Comparison of ENCODE assay signal across 16 cellular contexts in the genomic region with DNA sequence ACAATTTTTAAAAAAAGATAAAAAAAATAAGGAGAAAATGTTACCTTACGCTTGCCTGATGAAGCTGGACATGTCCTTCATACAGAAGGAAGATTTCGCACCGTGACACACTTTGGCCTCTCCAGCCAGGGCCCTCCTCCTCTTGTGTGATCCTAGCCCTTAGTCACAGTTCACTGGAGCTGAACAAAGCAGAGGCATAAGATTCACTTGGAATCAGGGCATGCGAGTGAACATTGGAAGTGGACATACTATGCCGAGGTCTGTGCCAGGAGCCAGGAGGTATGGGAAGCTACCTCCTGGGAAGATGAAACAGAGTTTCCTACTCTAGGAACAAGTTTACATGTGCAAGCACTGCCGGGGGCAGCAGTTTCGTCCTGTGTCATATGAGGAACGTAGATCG.
DNase-seq lines count a peak whose midpoint lies in the region; ATAC-seq and TF ChIP-seq lines count a peak whose summit lies in the region.
"Had no signal": no experiment of that assay in that cellular context is flagged by ENCODE, and none has a peak within 500 bp of the region (broad histone marks: within the 10 kb centered on the region; RNA-seq: fewer than 3 reads in every experiment).

No MANE protein-coding gene starts in this region.

- peak; percentile 10 for DNase-seq in HK-2 (ENCODE audit: unreplicated experiment)
- DNase-seq in epithelial cell of proximal tubule (ENCODE audit: low read depth) = peak; percentile 20
- peak; percentile 11 for DNase-seq in renal cortical epithelial cell (ENCODE audit: low read depth)
- no peak for DNase-seq in dorsolateral prefrontal cortex
- no peak for DNase-seq in ascending aorta (ENCODE audit: low spot score in 2 of 2)
- no peak for DNase-seq in Right ventricle myocardium inferior (ENCODE audit: missing footprints)
- DNase-seq: C1 segment of cervical spinal cord; Calu3; CD4-positive, alpha-beta memory T cell; COR-L47; DMS79; EL; GDM1; H9 had no signal

- H3K27me3 ChIP-seq in dorsolateral prefrontal cortex = no peaks in the 10 kb centered on the region
- no peaks in the 10 kb centered on the region for H3K27me3 ChIP-seq in ascending aorta

- H3K27ac ChIP-seq in dorsolateral prefrontal cortex (no peak overlapping the region), ascending aorta (no peak overlapping the region)

- no peak overlapping the region for H3K4me3 ChIP-seq in epithelial cell of proximal tubule (ENCODE audit: low read depth, low read length)
- no peak overlapping the region for H3K4me3 ChIP-seq in dorsolateral prefrontal cortex
- no peak overlapping the region for H3K4me3 ChIP-seq in ascending aorta
- H3K4me3 ChIP-seq: GM23338 had no signal

- TF ChIP-seq CTCF in epithelial cell of proximal tubule (conservative IDR thresholded peaks at IDR 0.05; ENCODE audit: low read depth, low read length) = no peak
- no peak for TF ChIP-seq CTCF in dorsolateral prefrontal cortex (IDR thresholded peaks at IDR 0.05 in 54 of 56, conservative IDR thresholded peaks at IDR 0.05 in 2 of 56; ENCODE audit: low read depth in 1 of 56, partially characterized antibody in 56 of 56)
- TF ChIP-seq CTCF in ascending aorta (IDR thresholded peaks at IDR 0.05) = no peak

- no peak for ATAC-seq in Right ventricle myocardium inferior
- ATAC-seq: GM23338, HCT116 had no signal

- no peaks in the 10 kb centered on the region for H3K36me3 ChIP-seq in ascending aorta

- no peaks in the 10 kb centered on the region for H3K4me1 ChIP-seq in ascending aorta

- H3K9me3 ChIP-seq in ascending aorta = no peaks in the 10 kb centered on the region

- intact Hi-C loops in dorsolateral prefrontal cortex (cut with DNase I) = no loop called here
- intact Hi-C loops in ascending aorta (cut with DNase I) = no loop called here
- intact Hi-C loops in Right ventricle myocardium inferior (cut with DNase I) = no loop called here

Comparison
In these comparisons a context has a peak if more than half of its experiments do, and no peak if none do; other contexts are left out.
1. DNase-seq: peak in HK-2 (single experiment), epithelial cell of proximal tubule (single experiment) and renal cortical epithelial cell (single experiment); none in dorsolateral prefrontal cortex (0 of 10), ascending aorta (0 of 2) and Right ventricle myocardium inferior (single experiment).